Comparison of ENCODE assay signal across 8 cellular contexts in the genomic region with DNA sequence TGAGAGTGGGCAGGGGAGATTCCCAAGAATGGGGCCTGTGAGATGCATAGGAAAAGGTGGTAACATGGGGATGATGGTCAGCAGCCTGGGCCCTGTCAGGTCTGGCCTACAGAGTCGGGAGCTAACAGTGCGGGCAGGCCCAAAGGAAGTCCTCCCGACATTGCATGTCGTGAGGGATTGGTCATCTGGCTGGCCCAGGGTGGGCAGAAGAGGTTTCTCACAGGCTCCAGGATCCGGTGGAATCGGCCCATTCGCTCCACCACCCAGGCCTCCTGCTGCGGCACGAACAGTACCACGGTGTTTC. TPM values are rescaled to one million over a fixed set of nuclear protein-coding genes. Genes with fewer than 3 reads are reported as not detected.
DNase-seq lines count a peak whose midpoint lies in the region; ATAC-seq lines count a peak whose summit lies in the region.

No MANE protein-coding gene starts in this region.

- peaks cover 0 to 42% (median 0%) of the 10 kb centered on the region in 11 experiments; a peak in 7 of 22 replicates for H4K20me1 ChIP-seq in BLaER1 treated with 17β-estradiol and CSF1 and Interleukin-3, amounts not matched to agents 10 nM and 100 nM

- peaks cover 31% of the 10 kb centered on the region for H3K4me1 Mint-ChIP-seq in activated naive CD8-positive, alpha-beta T cell treated with anti-CD3 and anti-CD28 coated beads, Interleukin-2, amount 10 ng/mL, durations not matched to agents 7 days and 5 days

- H3K4me3 ChIP-seq in BLaER1 treated with 17β-estradiol and CSF1 and Interleukin-3, amounts not matched to agents 10 nM and 100 nM, result peak overlapping the region; percentile 71 to 92 (median 79)
- peak overlapping the region; percentile 83 to 96 for H3K4me3 ChIP-seq in stomach smooth muscle (ENCODE audit: low read length in 2 of 2)

- POLR2A ChIA-PET in activated naive CD8-positive, alpha-beta T cell treated with anti-CD3 and anti-CD28 coated beads, Interleukin-2, amount 10 ng/mL, durations not matched to agents 7 days and 5 days (lab: Charles Lee), result interaction anchor here (1.0 to 4.5 kb wide), 6 partner anchors 9 to 30 kb away, joined by 3 to 47 read pairs (median 16); a partner anchor contains a TSS

- H3K9ac ChIP-seq in BLaER1 treated with 17β-estradiol and CSF1 and Interleukin-3, amounts not matched to agents 10 nM and 100 nM, result peak overlapping the region; percentile 84 to 95 (median 93)
- peak overlapping the region; percentile 92 to 98 for H3K9ac ChIP-seq in stomach smooth muscle (ENCODE audit: low read length in 2 of 2)

- H3K27ac Mint-ChIP-seq in activated naive CD8-positive, alpha-beta T cell treated with anti-CD3 and anti-CD28 coated beads, Interleukin-2, amount 10 ng/mL, durations not matched to agents 7 days and 5 days, result peak overlapping the region; percentile 95

- peaks cover 26% of the 10 kb centered on the region for H3K36me3 Mint-ChIP-seq in activated naive CD8-positive, alpha-beta T cell treated with anti-CD3 and anti-CD28 coated beads, Interleukin-2, amount 10 ng/mL, durations not matched to agents 7 days and 5 days

- peak overlapping the region; percentile 81 for H3K4me3 Mint-ChIP-seq in activated naive CD8-positive, alpha-beta T cell treated with anti-CD3 and anti-CD28 coated beads, Interleukin-2, amount 10 ng/mL, durations not matched to agents 7 days and 5 days

- peaks cover 57 to 66% (median 62%) of the 10 kb centered on the region in 11 experiments for H3K36me3 ChIP-seq in BLaER1 treated with 17β-estradiol and CSF1 and Interleukin-3, amounts not matched to agents 10 nM and 100 nM
- H3K36me3 ChIP-seq in stomach smooth muscle (ENCODE audit: control insufficient read depth in 2 of 2, insufficient read depth in 2 of 2, low read length in 2 of 2), result peaks cover 27 to 49% of the 10 kb centered on the region in 2 donors

- no peaks in the 10 kb centered on the region for H3K9me3 ChIP-seq in BLaER1 treated with 17β-estradiol and CSF1 and Interleukin-3, amounts not matched to agents 10 nM and 100 nM (replicated peaks in 1 of 11)
- H3K9me3 ChIP-seq in stomach smooth muscle (ENCODE audit: control insufficient read depth in 2 of 2, low read length in 2 of 2), result no peaks in the 10 kb centered on the region

- peak overlapping the region; percentile 96 to 100 (median 97) for H3K4me2 ChIP-seq in BLaER1 treated with 17β-estradiol and CSF1 and Interleukin-3, amounts not matched to agents 10 nM and 100 nM

- peak overlapping the region; percentile 85 to 92 (median 91) for H3K27ac ChIP-seq in BLaER1 treated with 17β-estradiol and CSF1 and Interleukin-3, amounts not matched to agents 10 nM and 100 nM
- H3K27ac ChIP-seq in stomach smooth muscle (ENCODE audit: low read length), result peak overlapping the region; percentile 94

- H3K9me3 Mint-ChIP-seq in activated naive CD8-positive, alpha-beta T cell treated with anti-CD3 and anti-CD28 coated beads, Interleukin-2, amount 10 ng/mL, durations not matched to agents 7 days and 5 days, result no peaks in the 10 kb centered on the region

- H3K27me3 ChIP-seq in BLaER1 treated with 17β-estradiol and CSF1 and Interleukin-3, amounts not matched to agents 10 nM and 100 nM, result no peaks in the 10 kb centered on the region
- H3K27me3 ChIP-seq in stomach smooth muscle (ENCODE audit: control insufficient read depth in 1 of 2, insufficient read depth in 2 of 2, low read length in 2 of 2), result no peaks in the 10 kb centered on the region

- no peak for DNase-seq in activated naive CD8-positive, alpha-beta T cell treated with anti-CD3 and anti-CD28 coated beads, Interleukin-2, amount 10 ng/mL, durations not matched to agents 7 days and 5 days
- DNase-seq in iris pigment epithelial cell (ENCODE audit: low read depth), result peak; percentile 20
- no peak for DNase-seq in MV-4-11 (lab: John Stamatoyannopoulos, UW)
- DNase-seq in DMS153 (lab: John Stamatoyannopoulos, UW), result no peak
- DNase-seq in NCI-H2171 (lab: John Stamatoyannopoulos, UW), result no peak

- H3K4me1 ChIP-seq in BLaER1 treated with 17β-estradiol and CSF1 and Interleukin-3, amounts not matched to agents 10 nM and 100 nM, result peaks cover 25 to 51% (median 32%) of the 10 kb centered on the region in 10 experiments
- peaks cover 25% of the 10 kb centered on the region for H3K4me1 ChIP-seq in stomach smooth muscle (ENCODE audit: control insufficient read depth, insufficient read depth, low read length)

- no peaks in the 10 kb centered on the region for H3K27me3 Mint-ChIP-seq in activated naive CD8-positive, alpha-beta T cell treated with anti-CD3 and anti-CD28 coated beads, Interleukin-2, amount 10 ng/mL, durations not matched to agents 7 days and 5 days

- peak; percentile 13 for ATAC-seq in HG02678 (IDR thresholded peaks at IDR 0.05; ENCODE audit: unreplicated experiment)
- ATAC-seq in activated naive CD8-positive, alpha-beta T cell treated with anti-CD3 and anti-CD28 coated beads, Interleukin-2, amount 10 ng/mL, durations not matched to agents 7 days and 5 days (ENCODE audit: low read depth), result peak; percentile 35

RNA-seq across cellular contexts. Expression of a gene that starts 0.5 kb away (rescaled TPM):
- 10 to 100 TPM; 90.3 to 91.9 TPM for total RNA-seq in activated naive CD8-positive, alpha-beta T cell treated with anti-CD3 and anti-CD28 coated beads, Interleukin-2, amount 10 ng/mL, durations not matched to agents 7 days and 5 days

RNA-seq across cellular contexts. Expression of a gene that starts 6.0 kb away (rescaled TPM):
- 10 to 100 TPM; 30.8 to 31.4 TPM for total RNA-seq in activated naive CD8-positive, alpha-beta T cell treated with anti-CD3 and anti-CD28 coated beads, Interleukin-2, amount 10 ng/mL, durations not matched to agents 7 days and 5 days

RNA-seq across cellular contexts. Expression of a gene that starts 13.2 kb away (rescaled TPM):
- 10 to 100 TPM; 12.0 to 16.6 TPM for total RNA-seq in activated naive CD8-positive, alpha-beta T cell treated with anti-CD3 and anti-CD28 coated beads, Interleukin-2, amount 10 ng/mL, durations not matched to agents 7 days and 5 days

RNA-seq across cellular contexts. Expression of a gene that starts 22.7 kb away (rescaled TPM):
- total RNA-seq in activated naive CD8-positive, alpha-beta T cell treated with anti-CD3 and anti-CD28 coated beads, Interleukin-2, amount 10 ng/mL, durations not matched to agents 7 days and 5 days, result 100 to 1,000 TPM; 103 to 109 TPM

RNA-seq across cellular contexts. Expression of a gene that starts 30.0 kb away (rescaled TPM):
- 100 to 1,000 TPM; 183 to 189 TPM for total RNA-seq in activated naive CD8-positive, alpha-beta T cell treated with anti-CD3 and anti-CD28 coated beads, Interleukin-2, amount 10 ng/mL, durations not matched to agents 7 days and 5 days
